Comparison of ENCODE assay signal across 1 cellular context in the genomic region with DNA sequence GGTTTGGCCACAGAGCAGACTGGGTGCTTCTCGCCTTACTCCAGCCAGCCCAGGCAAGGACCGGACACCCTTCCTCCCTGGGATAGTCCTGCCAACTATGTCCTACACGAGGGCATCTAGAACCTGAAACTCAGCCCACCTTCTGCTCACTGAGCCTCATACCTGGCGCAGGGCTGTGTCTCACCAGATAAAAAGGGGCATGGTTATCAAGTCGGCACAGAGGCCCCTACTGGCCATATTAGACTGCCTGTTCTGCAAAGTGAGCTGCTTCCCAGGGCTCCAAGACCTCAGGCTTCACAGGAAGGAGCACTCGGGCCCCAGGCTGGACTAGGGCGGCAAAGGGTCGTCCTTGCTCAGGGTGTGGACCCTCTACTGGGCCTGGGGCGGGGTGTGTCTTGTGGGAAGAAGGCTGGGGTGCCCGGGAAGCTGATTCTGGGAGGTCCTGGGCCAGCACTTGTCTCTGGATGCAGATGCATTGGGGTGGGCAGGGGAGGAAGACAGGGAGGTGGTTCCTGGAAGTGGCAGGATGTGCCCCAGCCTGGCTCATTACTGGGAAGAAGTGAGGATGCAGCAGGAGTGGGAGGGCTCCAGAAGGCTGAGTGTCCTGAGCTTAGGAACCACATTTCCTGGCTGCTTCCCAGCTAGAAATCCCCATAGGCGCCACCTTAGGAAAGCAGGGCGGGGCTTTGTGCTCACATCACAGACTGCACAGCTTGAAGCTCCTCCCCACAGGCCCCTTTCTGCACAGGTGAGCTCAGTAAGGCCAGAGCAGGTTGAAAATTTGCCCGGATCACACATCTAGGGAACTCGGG.
TF ChIP-seq lines count a peak whose summit lies in the region.

No MANE protein-coding gene starts in this region.

TF ChIP-seq in GM23338, 12 proteins besides CTCF, POLR2A, EP300 and RAD21 (continued from another document):
- TF ChIP-seq EZH2 (IDR thresholded peaks at IDR 0.05; ENCODE audit: low read depth, unreplicated experiment) (no peak), ZNF331 (CRISPR knock-in tag; IDR thresholded peaks at IDR 0.05; ENCODE audit: low read depth) (no peak), ZNF114 (CRISPR knock-in tag; IDR thresholded peaks at IDR 0.05) (no peak), CREB1 (CRISPR knock-in tag; IDR thresholded peaks at IDR 0.05; ENCODE audit: low read depth) (no peak), EZH2phosphoT487 (IDR thresholded peaks at IDR 0.05; ENCODE audit: unreplicated experiment) (no peak)
